In genomic region chr16:27972500-27972899, GRCh38 we compare ENCODE assay signal across 1 cellular context.
TF ChIP-seq lines count a peak whose summit lies in the region.

No MANE protein-coding gene starts in this region.

TF ChIP-seq in SK-N-SH treated with all-trans-retinoic acid at 6 μM for 48 hours, 23 proteins besides CTCF, POLR2A, EP300 and RAD21 (continued from another document):
- TF ChIP-seq POU6F1 (CRISPR knock-in tag; IDR thresholded peaks at IDR 0.05; ENCODE audit: borderline replicate concordance, low read depth) = no peak
- TF ChIP-seq, protein P1, sequence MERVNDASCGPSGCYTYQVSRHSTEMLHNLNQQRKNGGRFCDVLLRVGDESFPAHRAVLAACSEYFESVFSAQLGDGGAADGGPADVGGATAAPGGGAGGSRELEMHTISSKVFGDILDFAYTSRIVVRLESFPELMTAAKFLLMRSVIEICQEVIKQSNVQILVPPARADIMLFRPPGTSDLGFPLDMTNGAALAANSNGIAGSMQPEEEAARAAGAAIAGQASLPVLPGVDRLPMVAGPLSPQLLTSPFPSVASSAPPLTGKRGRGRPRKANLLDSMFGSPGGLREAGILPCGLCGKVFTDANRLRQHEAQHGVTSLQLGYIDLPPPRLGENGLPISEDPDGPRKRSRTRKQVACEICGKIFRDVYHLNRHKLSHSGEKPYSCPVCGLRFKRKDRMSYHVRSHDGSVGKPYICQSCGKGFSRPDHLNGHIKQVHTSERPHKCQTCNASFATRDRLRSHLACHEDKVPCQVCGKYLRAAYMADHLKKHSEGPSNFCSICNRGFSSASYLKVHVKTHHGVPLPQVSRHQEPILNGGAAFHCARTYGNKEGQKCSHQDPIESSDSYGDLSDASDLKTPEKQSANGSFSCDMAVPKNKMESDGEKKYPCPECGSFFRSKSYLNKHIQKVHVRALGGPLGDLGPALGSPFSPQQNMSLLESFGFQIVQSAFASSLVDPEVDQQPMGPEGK (CRISPR knock-in tag; IDR thresholded peaks at IDR 0.05; ENCODE audit: borderline replicate concordance) = no peak
TF ChIP-seq in SK-N-SH treated with all-trans-retinoic acid at 6 μM for 48 hours: peak in this region for 0.
